In genomic region chr1:84163123-84164038, GRCh38 we compare ENCODE assay signal across 12 cellular contexts. TPM values are rescaled to one million over a fixed set of nuclear protein-coding genes. Genes with fewer than 3 reads are reported as not detected.
DNase-seq lines count a peak whose midpoint lies in the region; ATAC-seq and TF ChIP-seq lines count a peak whose summit lies in the region.
"Had no signal": no experiment of that assay in that cellular context is flagged by ENCODE, and none has a peak within 500 bp of the region (broad histone marks: within the 10 kb centered on the region; RNA-seq: fewer than 3 reads in every experiment).

No MANE protein-coding gene starts in this region.

- peaks cover 49% of the 10 kb centered on the region for H3K4me1 ChIP-seq in DOHH2 (ENCODE audit: control insufficient read depth, low read length)
- peaks cover 0 to 3% (median 0%) of the 10 kb centered on the region in 4 donors for H3K4me1 ChIP-seq in upper lobe of left lung

- WGBS in upper lobe of left lung, 2 donors: 88 to 89% methylated on average over 7 of the region's 7 CpGs

- no peak for TF ChIP-seq POLR2A in upper lobe of left lung (IDR thresholded peaks at IDR 0.05)

- peaks cover 12% of the 10 kb centered on the region; the same call in 1 of the 2 replicates for H3K36me3 ChIP-seq in DOHH2 (ENCODE audit: control insufficient read depth, low read length)
- no peaks in the 10 kb centered on the region for H3K36me3 ChIP-seq in upper lobe of left lung
- H3K36me3 ChIP-seq: adrenal gland had no signal

- CTCF ChIA-PET in activated CD8-positive, alpha-beta T cell treated with anti-CD3 and anti-CD28 coated beads for 36 hours (lab: Charles Lee): interaction anchor here (1.1 to 3.0 kb wide), 8 partner anchors 8 to 23 kb away, joined by 3 to 19 read pairs (median 4); partner anchors contain the start of gene PRKACB

- DNase-seq in AG10803 (ENCODE audit: low read depth) (no peak), upper lobe of left lung (no peak), ecto neural progenitor cell (ENCODE audit: low spot score) (no peak)
- no peak for DNase-seq in activated CD8-positive, alpha-beta T cell treated with anti-CD3 and anti-CD28 coated beads for 36 hours
- DNase-seq: activated CD4-positive, alpha-beta T cell treated with anti-CD3 and anti-CD28 coated beads for 4 hours; adrenal gland; effector memory CD4-positive, alpha-beta T cell; NCI-H82 had no signal

- H3K4me3 ChIP-seq in AG10803 (ENCODE audit: low read length) (peak overlapping the region; percentile 41), DOHH2 (ENCODE audit: low read length) (no peak overlapping the region), upper lobe of left lung (no peak overlapping the region)
- H3K4me3 ChIP-seq: adrenal gland had no signal

- no peaks in the 10 kb centered on the region for H3K9me2 ChIP-seq in DOHH2 (replicated peaks; ENCODE audit: control insufficient read depth, low read length)

- H3K9me3 ChIP-seq in DOHH2 (ENCODE audit: control insufficient read depth, insufficient read depth, low read length) (no peaks in the 10 kb centered on the region), upper lobe of left lung (no peaks in the 10 kb centered on the region)
- H3K9me3 ChIP-seq: adrenal gland had no signal

- intact Hi-C loops in activated CD8-positive, alpha-beta T cell treated with anti-CD3 and anti-CD28 coated beads for 36 hours (cut with micrococcal nuclease): no loop called here

- no peaks in the 10 kb centered on the region for H3K27me3 Mint-ChIP-seq in activated CD8-positive, alpha-beta T cell treated with anti-CD3 and anti-CD28 coated beads for 36 hours

- no peaks in the 10 kb centered on the region for H3K9me3 Mint-ChIP-seq in activated CD8-positive, alpha-beta T cell treated with anti-CD3 and anti-CD28 coated beads for 36 hours

- peaks cover 97% of the 10 kb centered on the region for H3K79me2 ChIP-seq in DOHH2 (ENCODE audit: control insufficient read depth, low read length)

- H3K4me1 Mint-ChIP-seq in activated CD8-positive, alpha-beta T cell treated with anti-CD3 and anti-CD28 coated beads for 36 hours (ENCODE audit: low read depth): peaks cover 74% of the 10 kb centered on the region

- peak; percentile 45 for ATAC-seq in activated CD8-positive, alpha-beta T cell treated with anti-CD3 and anti-CD28 coated beads for 36 hours
- ATAC-seq in HG02798 (IDR thresholded peaks at IDR 0.05; ENCODE audit: poor library complexity, unreplicated experiment) (no peak), upper lobe of left lung (ENCODE audit: low FRiP score in 2 of 2) (no peak), GM19023 (IDR thresholded peaks at IDR 0.05; ENCODE audit: unreplicated experiment) (no peak)

- H3K27ac ChIP-seq in DOHH2 (ENCODE audit: low read depth, low read length): no peak overlapping the region
- H3K27ac ChIP-seq in layer of hippocampus (ENCODE audit: low read depth, low read length): peak overlapping the region; percentile 68
- H3K27ac ChIP-seq in upper lobe of left lung: no peak overlapping the region

- H4K20me1 ChIP-seq in DOHH2 (ENCODE audit: control insufficient read depth, insufficient read depth, low read depth, low read length): no peaks in the 10 kb centered on the region

- TF ChIP-seq EP300 in upper lobe of left lung (IDR thresholded peaks at IDR 0.05): no peak

- peak overlapping the region; percentile 68 for H3K4me3 Mint-ChIP-seq in activated CD8-positive, alpha-beta T cell treated with anti-CD3 and anti-CD28 coated beads for 36 hours

- H3K36me3 Mint-ChIP-seq in activated CD8-positive, alpha-beta T cell treated with anti-CD3 and anti-CD28 coated beads for 36 hours (ENCODE audit: low read depth): peaks cover 11% of the 10 kb centered on the region

- H3K27ac Mint-ChIP-seq in activated CD8-positive, alpha-beta T cell treated with anti-CD3 and anti-CD28 coated beads for 36 hours: peak overlapping the region; percentile 73

- peaks cover 8% of the 10 kb centered on the region; the same call in 1 of the 2 replicates for H3F3A ChIP-seq in DOHH2 (ENCODE audit: control insufficient read depth, insufficient read depth)

- POLR2A ChIA-PET in activated CD8-positive, alpha-beta T cell treated with anti-CD3 and anti-CD28 coated beads for 36 hours (lab: Charles Lee): interaction anchor here (1.2 to 3.1 kb wide), 4 partner anchors 8 to 38 kb away, joined by 3 to 15 read pairs (median 8); partner anchors contain the start of gene PRKACB

- no peak for TF ChIP-seq CTCF in AG10803 (conservative IDR thresholded peaks at IDR 0.05; ENCODE audit: low read length)
- TF ChIP-seq CTCF in DOHH2 (IDR thresholded peaks at IDR 0.05; ENCODE audit: low read depth, low read length, poor library complexity, severe bottlenecking): no peak
- no peak for TF ChIP-seq CTCF in activated CD8-positive, alpha-beta T cell treated with anti-CD3 and anti-CD28 coated beads for 36 hours (IDR thresholded peaks at IDR 0.05)
- no peak for TF ChIP-seq CTCF in upper lobe of left lung (IDR thresholded peaks at IDR 0.05)

- H3K27me3 ChIP-seq in DOHH2 (ENCODE audit: control insufficient read depth, low read length) (no peaks in the 10 kb centered on the region), layer of hippocampus (ENCODE audit: control insufficient read depth, insufficient read depth, low read length) (no peaks in the 10 kb centered on the region), upper lobe of left lung (no peaks in the 10 kb centered on the region)
- H3K27me3 ChIP-seq: adrenal gland had no signal

- H3K4me2 ChIP-seq in DOHH2 (ENCODE audit: low read length): 0 out of 2 replicates have a peak overlapping the region, but pooled peaks have one; percentile 5

RNA-seq across cellular contexts. Expression of gene PRKACB, which starts 19.3 kb away (rescaled TPM):
- 10 to 100 TPM; 39.9 to 44.7 TPM for total RNA-seq in activated CD8-positive, alpha-beta T cell treated with anti-CD3 and anti-CD28 coated beads for 36 hours
- 10 to 100 TPM in 5 of 6 donors, 1 to 10 TPM in 1; 7.9 to 27.8 (median 18.3) TPM for total RNA-seq in upper lobe of left lung
